Comparison of ENCODE assay signal across 8 cellular contexts in the genomic region with DNA sequence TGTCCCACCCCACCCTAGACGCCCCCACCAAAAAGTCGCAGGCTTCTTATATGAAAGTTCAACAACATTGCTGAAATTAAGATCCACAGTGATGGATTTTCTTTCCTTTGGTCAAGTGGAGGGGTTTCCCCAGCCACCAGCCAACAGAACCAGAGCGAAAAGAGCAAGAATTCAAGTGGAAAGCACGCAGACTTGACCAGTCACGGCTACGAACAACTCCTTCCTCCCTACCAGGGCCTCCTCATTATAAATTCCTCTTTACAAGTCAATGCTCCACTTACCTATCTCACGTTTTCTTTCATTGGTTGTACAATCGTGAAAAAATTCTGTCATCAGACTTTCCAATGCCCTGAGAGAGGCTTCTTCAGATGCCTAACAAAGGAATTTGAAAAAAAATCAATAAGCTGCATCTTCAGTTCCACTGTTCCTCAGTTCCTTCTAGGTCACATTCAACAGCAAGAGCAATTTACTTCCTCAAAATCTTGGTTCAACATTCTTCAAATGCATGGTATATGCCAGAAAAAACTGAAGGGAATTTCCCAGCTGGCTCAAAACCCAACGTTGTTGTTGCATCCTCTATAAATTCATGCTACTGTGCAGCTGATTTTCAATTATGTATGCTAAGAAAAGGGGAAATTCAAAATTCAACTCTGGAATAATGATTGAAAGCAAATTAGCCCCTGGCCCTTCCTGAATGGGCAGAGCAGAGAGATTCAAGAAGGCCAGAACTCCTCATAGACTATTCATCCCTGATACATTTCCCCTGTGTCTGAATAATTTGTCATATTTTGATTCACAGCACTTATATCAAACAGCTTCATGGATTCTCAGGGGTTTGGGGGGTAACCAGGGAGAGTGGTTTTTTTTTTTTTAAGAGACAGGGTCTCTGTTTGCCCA. TPM values are rescaled to one million over a fixed set of nuclear protein-coding genes. Genes with fewer than 3 reads are reported as not detected.
DNase-seq lines count a peak whose midpoint lies in the region; ATAC-seq, FAIRE-seq and TF ChIP-seq lines count a peak whose summit lies in the region.

No MANE protein-coding gene starts in this region.

- no peak overlapping the region for H3K4me2 ChIP-seq in neural cell (ENCODE audit: low read length)

- H3K4me3 ChIP-seq in brain microvascular endothelial cell (ENCODE audit: low read depth, low read length) (no peak overlapping the region), neural cell (ENCODE audit: low read length) (peak overlapping the region; percentile 23)

- peak; percentile 25 for FAIRE-seq in G401.6 (lab: Jason Lieb, UNC)

- TF ChIP-seq RAD21 in neural cell (conservative IDR thresholded peaks at IDR 0.05): no peak

- H3K27me3 ChIP-seq in brain microvascular endothelial cell (replicated peaks) (no peaks in the 10 kb centered on the region), neural cell (ENCODE audit: insufficient read depth, low read depth, low read length) (no peaks in the 10 kb centered on the region)

- no peak for TF ChIP-seq EP300 in neural cell (conservative IDR thresholded peaks at IDR 0.05; ENCODE audit: poor library complexity, severe bottlenecking)

- in situ Hi-C loops in brain microvascular endothelial cell (cut with HindIII; ENCODE audit: low pct_ligation_motif_present, low sequenced_read_pairs): no loop called here

- ATAC-seq in GM19395 (IDR thresholded peaks at IDR 0.05; ENCODE audit: unreplicated experiment) (no peak), HG03135 (IDR thresholded peaks at IDR 0.05; ENCODE audit: unreplicated experiment) (no peak)

- no peaks in the 10 kb centered on the region for H4K20me1 ChIP-seq in neural cell (ENCODE audit: insufficient read depth)

- DNase-seq in NCI-H226 (peak; percentile 69), brain microvascular endothelial cell (no peak), GM19240 (ENCODE audit: insufficient read length, low spot score) (no peak), NCI-H2227 (lab: John Stamatoyannopoulos, UW; ENCODE audit: unreplicated experiment) (no peak)

- TF ChIP-seq CTCF in brain microvascular endothelial cell (IDR thresholded peaks at IDR 0.05; ENCODE audit: low read depth, low read length, missing control alignments) (no peak), neural cell (IDR thresholded peaks at IDR 0.05; ENCODE audit: poor library complexity, severe bottlenecking) (no peak)

- H3K27ac ChIP-seq in brain microvascular endothelial cell: peak overlapping the region; percentile 78
- no peak overlapping the region for H3K27ac ChIP-seq in neural cell (ENCODE audit: low read length)

- H3K9me3 ChIP-seq in neural cell (ENCODE audit: low read length): no peaks in the 10 kb centered on the region

- H2AFZ ChIP-seq in neural cell (ENCODE audit: low read depth, low read length): no peak overlapping the region

- H3K36me3 ChIP-seq in brain microvascular endothelial cell (replicated peaks): peaks cover 2% of the 10 kb centered on the region
- no peaks in the 10 kb centered on the region for H3K36me3 ChIP-seq in neural cell (ENCODE audit: insufficient read depth, low read length)

- H3F3A ChIP-seq in neural cell (ENCODE audit: insufficient read depth, low read length, poor library complexity, severe bottlenecking): no peaks in the 10 kb centered on the region

- H3K9me2 ChIP-seq in neural cell (ENCODE audit: insufficient read depth, low read length): no peaks in the 10 kb centered on the region

- H3K79me2 ChIP-seq in neural cell (replicated peaks; ENCODE audit: insufficient read depth, low read length): peaks cover 38% of the 10 kb centered on the region

- H3K9ac ChIP-seq in neural cell (ENCODE audit: low read length): no peak overlapping the region

TF ChIP-seq in neural cell, 6 proteins besides CTCF, POLR2A, EP300 and RAD21:
- TF ChIP-seq POLR2AphosphoS5 (IDR thresholded peaks at IDR 0.05) (no peak), TAF1 (IDR thresholded peaks at IDR 0.05; ENCODE audit: low read depth) (no peak), EZH2 (IDR thresholded peaks at IDR 0.05; ENCODE audit: borderline replicate concordance, insufficient read depth, low read length, poor library complexity, severe bottlenecking) (no peak), SMC3 (conservative IDR thresholded peaks at IDR 0.05; ENCODE audit: poor library complexity) (no peak)
- TF ChIP-seq, protein P1, sequence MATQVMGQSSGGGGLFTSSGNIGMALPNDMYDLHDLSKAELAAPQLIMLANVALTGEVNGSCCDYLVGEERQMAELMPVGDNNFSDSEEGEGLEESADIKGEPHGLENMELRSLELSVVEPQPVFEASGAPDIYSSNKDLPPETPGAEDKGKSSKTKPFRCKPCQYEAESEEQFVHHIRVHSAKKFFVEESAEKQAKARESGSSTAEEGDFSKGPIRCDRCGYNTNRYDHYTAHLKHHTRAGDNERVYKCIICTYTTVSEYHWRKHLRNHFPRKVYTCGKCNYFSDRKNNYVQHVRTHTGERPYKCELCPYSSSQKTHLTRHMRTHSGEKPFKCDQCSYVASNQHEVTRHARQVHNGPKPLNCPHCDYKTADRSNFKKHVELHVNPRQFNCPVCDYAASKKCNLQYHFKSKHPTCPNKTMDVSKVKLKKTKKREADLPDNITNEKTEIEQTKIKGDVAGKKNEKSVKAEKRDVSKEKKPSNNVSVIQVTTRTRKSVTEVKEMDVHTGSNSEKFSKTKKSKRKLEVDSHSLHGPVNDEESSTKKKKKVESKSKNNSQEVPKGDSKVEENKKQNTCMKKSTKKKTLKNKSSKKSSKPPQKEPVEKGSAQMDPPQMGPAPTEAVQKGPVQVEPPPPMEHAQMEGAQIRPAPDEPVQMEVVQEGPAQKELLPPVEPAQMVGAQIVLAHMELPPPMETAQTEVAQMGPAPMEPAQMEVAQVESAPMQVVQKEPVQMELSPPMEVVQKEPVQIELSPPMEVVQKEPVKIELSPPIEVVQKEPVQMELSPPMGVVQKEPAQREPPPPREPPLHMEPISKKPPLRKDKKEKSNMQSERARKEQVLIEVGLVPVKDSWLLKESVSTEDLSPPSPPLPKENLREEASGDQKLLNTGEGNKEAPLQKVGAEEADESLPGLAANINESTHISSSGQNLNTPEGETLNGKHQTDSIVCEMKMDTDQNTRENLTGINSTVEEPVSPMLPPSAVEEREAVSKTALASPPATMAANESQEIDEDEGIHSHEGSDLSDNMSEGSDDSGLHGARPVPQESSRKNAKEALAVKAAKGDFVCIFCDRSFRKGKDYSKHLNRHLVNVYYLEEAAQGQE (IDR thresholded peaks at IDR 0.05; ENCODE audit: borderline replicate concordance): no peak

RNA-seq across cellular contexts. Expression of a gene that starts 30.9 kb away (rescaled TPM):
- 104 and 127 TPM in 2 replicates for polyA plus RNA-seq in neural cell
- polyA minus RNA-seq in neural cell: 186 and 196 TPM in 2 replicates
